ENCODE assay signal across 1 cellular context in genomic region chr12:54300267-54300731, GRCh38.
TF ChIP-seq lines count a peak whose summit lies in the region.

No MANE protein-coding gene starts in this region.

TF ChIP-seq in K562, 482 proteins besides CTCF, POLR2A, EP300 and RAD21:
- TF ChIP-seq ZNF395 (CRISPR knock-in tag; IDR thresholded peaks at IDR 0.05) = peak; percentile 32; the same call in 1 of the 2 replicates
- TF ChIP-seq CHD1 (IDR thresholded peaks at IDR 0.05; ENCODE audit: low read length) = peak; percentile 86
- TF ChIP-seq TAF7 (tag; IDR thresholded peaks at IDR 0.05) = no peak
- peak; percentile 25 for TF ChIP-seq DACH1 (IDR thresholded peaks at IDR 0.05; ENCODE audit: partially characterized antibody)
- TF ChIP-seq, protein P1, sequence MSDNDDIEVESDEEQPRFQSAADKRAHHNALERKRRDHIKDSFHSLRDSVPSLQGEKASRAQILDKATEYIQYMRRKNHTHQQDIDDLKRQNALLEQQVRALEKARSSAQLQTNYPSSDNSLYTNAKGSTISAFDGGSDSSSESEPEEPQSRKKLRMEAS (CRISPR knock-in tag; IDR thresholded peaks at IDR 0.05) = no peak
- TF ChIP-seq MLLT1 (IDR thresholded peaks at IDR 0.05) = 0 out of 4 replicates have a peak, but pooled peaks of 1 of the 2 experiments have one; percentile 7
- TF ChIP-seq KLF1 (tag; IDR thresholded peaks at IDR 0.05) = no peak
